ENCODE assay signal across 1 cellular context in the genomic region with DNA sequence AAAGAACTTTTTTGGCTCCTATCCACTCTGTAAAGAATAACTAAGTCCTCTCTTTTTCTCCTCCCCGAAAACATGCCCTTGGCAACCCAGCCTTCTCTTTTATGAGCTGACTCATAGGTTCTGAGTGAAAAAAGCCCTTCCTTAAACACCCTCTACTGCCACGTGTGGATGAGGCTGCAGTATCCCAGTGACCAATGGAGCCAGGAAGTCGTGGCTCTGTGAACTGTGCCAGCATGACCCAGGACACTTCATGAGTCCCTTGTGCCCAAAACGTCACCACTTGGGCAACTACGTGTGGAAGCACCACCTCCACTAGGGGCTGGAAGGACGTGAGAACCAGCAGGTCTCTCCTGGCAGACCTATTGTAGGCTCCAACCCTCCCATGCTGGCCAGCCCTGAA.
TF ChIP-seq lines count a peak whose summit lies in the region.

No MANE protein-coding gene starts in this region.

TF ChIP-seq in HCT116, 20 proteins besides CTCF, POLR2A, EP300 and RAD21 (continued from another document):
- TF ChIP-seq, protein P1, sequence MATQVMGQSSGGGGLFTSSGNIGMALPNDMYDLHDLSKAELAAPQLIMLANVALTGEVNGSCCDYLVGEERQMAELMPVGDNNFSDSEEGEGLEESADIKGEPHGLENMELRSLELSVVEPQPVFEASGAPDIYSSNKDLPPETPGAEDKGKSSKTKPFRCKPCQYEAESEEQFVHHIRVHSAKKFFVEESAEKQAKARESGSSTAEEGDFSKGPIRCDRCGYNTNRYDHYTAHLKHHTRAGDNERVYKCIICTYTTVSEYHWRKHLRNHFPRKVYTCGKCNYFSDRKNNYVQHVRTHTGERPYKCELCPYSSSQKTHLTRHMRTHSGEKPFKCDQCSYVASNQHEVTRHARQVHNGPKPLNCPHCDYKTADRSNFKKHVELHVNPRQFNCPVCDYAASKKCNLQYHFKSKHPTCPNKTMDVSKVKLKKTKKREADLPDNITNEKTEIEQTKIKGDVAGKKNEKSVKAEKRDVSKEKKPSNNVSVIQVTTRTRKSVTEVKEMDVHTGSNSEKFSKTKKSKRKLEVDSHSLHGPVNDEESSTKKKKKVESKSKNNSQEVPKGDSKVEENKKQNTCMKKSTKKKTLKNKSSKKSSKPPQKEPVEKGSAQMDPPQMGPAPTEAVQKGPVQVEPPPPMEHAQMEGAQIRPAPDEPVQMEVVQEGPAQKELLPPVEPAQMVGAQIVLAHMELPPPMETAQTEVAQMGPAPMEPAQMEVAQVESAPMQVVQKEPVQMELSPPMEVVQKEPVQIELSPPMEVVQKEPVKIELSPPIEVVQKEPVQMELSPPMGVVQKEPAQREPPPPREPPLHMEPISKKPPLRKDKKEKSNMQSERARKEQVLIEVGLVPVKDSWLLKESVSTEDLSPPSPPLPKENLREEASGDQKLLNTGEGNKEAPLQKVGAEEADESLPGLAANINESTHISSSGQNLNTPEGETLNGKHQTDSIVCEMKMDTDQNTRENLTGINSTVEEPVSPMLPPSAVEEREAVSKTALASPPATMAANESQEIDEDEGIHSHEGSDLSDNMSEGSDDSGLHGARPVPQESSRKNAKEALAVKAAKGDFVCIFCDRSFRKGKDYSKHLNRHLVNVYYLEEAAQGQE (IDR thresholded peaks at IDR 0.05; ENCODE audit: low read depth): no peak
- TF ChIP-seq TCF7L2 (IDR thresholded peaks at IDR 0.05; ENCODE audit: borderline replicate concordance, extremely low read depth, insufficient read depth, insufficient read length): no peak
